In genomic region chr2:232886176-232886575, GRCh38 we compare ENCODE assay signal across 16 cellular contexts. TPM values are rescaled to one million over a fixed set of nuclear protein-coding genes. Genes with fewer than 3 reads are reported as not detected.
DNase-seq lines count a peak whose midpoint lies in the region; ATAC-seq, FAIRE-seq and TF ChIP-seq lines count a peak whose summit lies in the region.
"Had no signal": no experiment of that assay in that cellular context is flagged by ENCODE, and none has a peak within 500 bp of the region (broad histone marks: within the 10 kb centered on the region; RNA-seq: fewer than 3 reads in every experiment).

No MANE protein-coding gene starts in this region.

- no TSS peak for BruUV-seq in HepG2 (replicated peaks; lab: Mats Ljungman, UMichigan)

- no peak overlapping the region for H3K4me3 Mint-ChIP-seq in GM23338
- no peak overlapping the region for H3K4me3 Mint-ChIP-seq in activated CD4-positive, alpha-beta T cell treated with anti-CD3 and anti-CD28 coated beads, Interleukin-2, amount 10 ng/mL, durations not matched to agents 7 days and 5 days
- H3K4me3 Mint-ChIP-seq: CD8-positive, alpha-beta memory T cell had no signal

- 97% methylated on average over 11 of the region's 11 CpGs for WGBS in HepG2 (ENCODE audit: low lambda C conversion rate)

- H3F3A ChIP-seq in GM23338 (replicated peaks; ENCODE audit: low read depth) = no peaks in the 10 kb centered on the region; the same call in 1 of the 2 replicates

- in situ Hi-C loops in HepG2 (cut with HindIII; ENCODE audit: extremely low pct_ligation_motif_present, low pct_unique_long_range_greater_than_20kb) = no loop called here

- no peaks in the 10 kb centered on the region for H3K36me3 Mint-ChIP-seq in GM23338 (ENCODE audit: low read depth)
- H3K36me3 Mint-ChIP-seq in activated CD4-positive, alpha-beta T cell treated with anti-CD3 and anti-CD28 coated beads, Interleukin-2, amount 10 ng/mL, durations not matched to agents 7 days and 5 days (ENCODE audit: low read depth) = no peaks in the 10 kb centered on the region
- H3K36me3 Mint-ChIP-seq: CD8-positive, alpha-beta memory T cell had no signal

- H3K4me1 ChIP-seq in GM23338 (ENCODE audit: insufficient read depth) (peaks cover 6% of the 10 kb centered on the region; the same call in 1 of the 2 replicates), HepG2 (ENCODE audit: insufficient read depth, low read length) (peaks cover 4% of the 10 kb centered on the region; the same call in 1 of the 2 replicates)

- H3K27ac ChIP-seq in GM23338 (ENCODE audit: low read depth) (no peak overlapping the region), HepG2 (ENCODE audit: extremely low read length, insufficient read depth, low read length) (no peak overlapping the region)

- TF ChIP-seq CTCF in GM23338 (conservative IDR thresholded peaks at IDR 0.05; ENCODE audit: low read depth in 2 of 2) (no peak), HepG2 (CRISPR knock-in tag; IDR thresholded peaks at IDR 0.05) (no peak)

- intact Hi-C loops in HepG2 (cut with micrococcal nuclease; ENCODE audit: unreplicated experiment) = no loop called here
- intact Hi-C loops in posterior vena cava (cut with DNase I) = no loop called here

- no peaks in the 10 kb centered on the region for H3K9me3 ChIP-seq in HepG2 (ENCODE audit: low read length)

- H2AFZ ChIP-seq in GM23338 (no peak overlapping the region), HepG2 (ENCODE audit: low read length) (no peak overlapping the region)

- ATAC-seq in GM23338 (no peak), HepG2 (no peak)
- ATAC-seq: Panc1 had no signal

- H3K9me3 Mint-ChIP-seq in GM23338 = no peaks in the 10 kb centered on the region; the same call in 2 of the 3 replicates
- H3K9me3 Mint-ChIP-seq in activated CD4-positive, alpha-beta T cell treated with anti-CD3 and anti-CD28 coated beads, Interleukin-2, amount 10 ng/mL, durations not matched to agents 7 days and 5 days = no peaks in the 10 kb centered on the region
- H3K9me3 Mint-ChIP-seq: CD8-positive, alpha-beta memory T cell had no signal

- no peak for DNase-seq in GM23338 (ENCODE audit: low spot score)
- DNase-seq in HTR-8/SVneo (ENCODE audit: insufficient read length, low spot score) = no peak
- DNase-seq in HepG2 (ENCODE audit: low spot score) = no peak
- peak; percentile 50 for DNase-seq in posterior vena cava (ENCODE audit: low spot score)
- DNase-seq in SIG-M5 treated with dmso at 0.1 percent for 504 hours (lab: John Stamatoyannopoulos, UW; ENCODE audit: unreplicated experiment) = no peak
- no peak for DNase-seq in activated CD4-positive, alpha-beta T cell treated with anti-CD3 and anti-CD28 coated beads, Interleukin-2, amount 10 ng/mL, durations not matched to agents 7 days and 5 days
- DNase-seq in NCI-H1436 treated with DMSO at 0.1 percent for 48 hours (lab: John Stamatoyannopoulos, UW) = no peak
- DNase-seq: CD8-positive, alpha-beta memory T cell; GF-D8; MV-4-11; NCI-H1436; NCI-H2081; NCI-H510A treated with DMSO at 0.1 percent for 48 hours; SHP77 had no signal

- H3K27ac Mint-ChIP-seq in GM23338 = peak overlapping the region; percentile 17
- no peak overlapping the region for H3K27ac Mint-ChIP-seq in activated CD4-positive, alpha-beta T cell treated with anti-CD3 and anti-CD28 coated beads, Interleukin-2, amount 10 ng/mL, durations not matched to agents 7 days and 5 days
- H3K27ac Mint-ChIP-seq: CD8-positive, alpha-beta memory T cell had no signal

- FAIRE-seq in HTR-8/SVneo (lab: Jason Lieb, UNC) = peak; percentile 94
- FAIRE-seq in HepG2 (lab: Jason Lieb, UNC) = peak; percentile 64
- FAIRE-seq: H54 had no signal

- no peak overlapping the region for H3K9ac ChIP-seq in HepG2 (ENCODE audit: insufficient read depth, low read depth, low read length)

- H3K4me2 ChIP-seq in GM23338 = no peak overlapping the region
- H3K4me2 ChIP-seq in HepG2 (ENCODE audit: low read depth, low read length) = no peak overlapping the region

- CTCF ChIA-PET in HepG2 (lab: Yijun Ruan, JAX; ENCODE audit: low intra/inter-chr PET ratio, low total read pairs) = no interaction called here
- CTCF ChIA-PET in activated CD4-positive, alpha-beta T cell treated with anti-CD3 and anti-CD28 coated beads, Interleukin-2, amount 10 ng/mL, durations not matched to agents 7 days and 5 days (lab: Charles Lee) = no interaction called here

- H3K36me3 ChIP-seq in GM23338 (ENCODE audit: insufficient read depth) (no peaks in the 10 kb centered on the region), HepG2 (replicated peaks in 1 of 2; ENCODE audit: control insufficient read depth in 1 of 2, insufficient read depth in 2 of 2, low read length in 2 of 2) (peaks cover 11 to 33% of the 10 kb centered on the region in 2 experiments)

- POLR2A ChIA-PET in HepG2 (lab: Yijun Ruan, JAX) = no interaction called here
- POLR2A ChIA-PET in activated CD4-positive, alpha-beta T cell treated with anti-CD3 and anti-CD28 coated beads, Interleukin-2, amount 10 ng/mL, durations not matched to agents 7 days and 5 days (lab: Charles Lee) = no interaction called here

- TF ChIP-seq EP300 in HepG2 (IDR thresholded peaks at IDR 0.05; ENCODE audit: low read depth in 2 of 2, low read length in 2 of 2) (no peak), HepG2 (CRISPR knock-in tag; IDR thresholded peaks at IDR 0.05; ENCODE audit: borderline replicate concordance) (no peak)

- no peak overlapping the region for H3K4me3 ChIP-seq in GM23338
- no peak overlapping the region for H3K4me3 ChIP-seq in HepG2 (replicated peaks in 1 of 3; ENCODE audit: insufficient read depth in 1 of 3, low read depth in 2 of 3, low read length in 3 of 3)

- peaks cover 26% of the 10 kb centered on the region for H3K4me1 Mint-ChIP-seq in GM23338
- no peaks in the 10 kb centered on the region for H3K4me1 Mint-ChIP-seq in activated CD4-positive, alpha-beta T cell treated with anti-CD3 and anti-CD28 coated beads, Interleukin-2, amount 10 ng/mL, durations not matched to agents 7 days and 5 days
- H3K4me1 Mint-ChIP-seq: CD8-positive, alpha-beta memory T cell had no signal

- no peaks in the 10 kb centered on the region for H3K27me3 ChIP-seq in GM23338 (ENCODE audit: insufficient read depth)
- no peaks in the 10 kb centered on the region for H3K27me3 ChIP-seq in HepG2 (ENCODE audit: control insufficient read depth in 1 of 2, insufficient read depth in 2 of 2, low read length in 2 of 2)

- H3K9me2 ChIP-seq in GM23338 (ENCODE audit: insufficient read depth) = no peaks in the 10 kb centered on the region

- peaks cover 10% of the 10 kb centered on the region for H3K27me3 Mint-ChIP-seq in GM23338 (ENCODE audit: insufficient read depth, low read depth, poor library complexity)
- H3K27me3 Mint-ChIP-seq in activated CD4-positive, alpha-beta T cell treated with anti-CD3 and anti-CD28 coated beads, Interleukin-2, amount 10 ng/mL, durations not matched to agents 7 days and 5 days = no peaks in the 10 kb centered on the region

- no peak for TF ChIP-seq POLR2A in HepG2 (IDR thresholded peaks at IDR 0.05; ENCODE audit: insufficient read depth in 1 of 2, low read depth in 2 of 2, low read length in 2 of 2)

- TF ChIP-seq RAD21 in HepG2 (CRISPR knock-in tag; IDR thresholded peaks at IDR 0.05) = no peak

- H3K79me2 ChIP-seq in GM23338 (replicated peaks; ENCODE audit: insufficient read depth) (no peaks in the 10 kb centered on the region), HepG2 (ENCODE audit: insufficient read depth, low read length) (no peaks in the 10 kb centered on the region)

- no peaks in the 10 kb centered on the region for H4K20me1 ChIP-seq in GM23338 (replicated peaks; ENCODE audit: insufficient read depth)
- peaks cover under 1% of the 10 kb centered on the region; the same call in 1 of the 2 replicates for H4K20me1 ChIP-seq in HepG2 (ENCODE audit: insufficient read depth, low read length)

TF ChIP-seq in GM23338, 12 proteins besides CTCF, POLR2A, EP300 and RAD21 (continues in another document):
- TF ChIP-seq JUNB (IDR thresholded peaks at IDR 0.05; ENCODE audit: unreplicated experiment) = no peak
- no peak for TF ChIP-seq EZH2phosphoT487 (IDR thresholded peaks at IDR 0.05; ENCODE audit: unreplicated experiment)

TF ChIP-seq in HepG2, 621 proteins besides CTCF, POLR2A, EP300 and RAD21 (continues in another document):
- TF ChIP-seq ZNF557 (CRISPR knock-in tag; IDR thresholded peaks at IDR 0.05) (no peak), FOXA1 (IDR thresholded peaks at IDR 0.05) (peak; percentile 20; the same call in 1 of the 2 replicates), FOXA1 (CRISPR knock-in tag; IDR thresholded peaks at IDR 0.05) (no peak), ZNF672 (CRISPR knock-in tag; IDR thresholded peaks at IDR 0.05) (no peak), ARNT (IDR thresholded peaks at IDR 0.05) (0 out of 2 replicates have a peak, but pooled peaks have one; percentile 75), JUNB (CRISPR knock-in tag; IDR thresholded peaks at IDR 0.05; ENCODE audit: borderline replicate concordance) (0 out of 2 replicates have a peak, but pooled peaks have one; percentile 30)

RNA-seq across cellular contexts. Expression of gene SNORC, which starts 16.1 kb away (rescaled TPM):
- total RNA-seq in GM23338 (2014; rRNA removed; shearing (Covaris generic)) = 0.62 and 0.80 TPM in 2 replicates
- polyA plus RNA-seq in GM23338 (2016; fragmentation: Nextera tagmentation; extraction: Ambion mirVana) (1.6 and 1.9 TPM in 2 replicates), HepG2 (2011; rRNA removed) (59.1 and 62.9 TPM in 2 replicates)
- total RNA-seq in HepG2 (2016; rRNA removed; fragmentation: Illumina TruSeq; extraction: Trizol) (48.5 and 86.1 TPM in 2 replicates), posterior vena cava (under 1 TPM; 0.79 to 1.00 TPM)
- 64.6 and 82.7 TPM in 2 replicates for total RNA-seq in HepG2 (2016; cell fraction: cytosol; rRNA removed; fragmentation: Illumina TruSeq; extraction: Trizol; ENCODE audit: low read depth)
- 52.1 and 76.7 TPM in 2 replicates for total RNA-seq in HepG2 (2016; cell fraction: insoluble cytoplasmic fraction; rRNA removed; fragmentation: Illumina TruSeq; extraction: Trizol)
- 71.1 and 75.3 TPM in 2 replicates for total RNA-seq in HepG2 (2016; cell fraction: membrane; rRNA removed; fragmentation: Illumina TruSeq; extraction: Trizol)
- total RNA-seq in HepG2 (2016; cell fraction: nucleus; rRNA removed; fragmentation: Illumina TruSeq; extraction: Trizol) = 47.7 and 55.5 TPM in 2 replicates
- 45.6 and 94.4 TPM in 2 replicates for polyA plus RNA-seq in HepG2 (2011; cell fraction: cytosol; rRNA removed)
- polyA plus RNA-seq in HepG2 (2011; cell fraction: nucleus; rRNA removed) = 87.4 and 124 TPM in 2 replicates
- 42.0 and 51.4 TPM in 2 replicates for polyA plus RNA-seq in HepG2 (2012)
- polyA plus RNA-seq in HepG2 (2016; cell fraction: cytosol; fragmentation: Illumina TruSeq; extraction: Trizol; ENCODE audit: low read depth) = 125 and 134 TPM in 2 replicates
- 60.9 and 75.2 TPM in 2 replicates for polyA plus RNA-seq in HepG2 (2016; cell fraction: insoluble cytoplasmic fraction; fragmentation: Illumina TruSeq; extraction: Trizol; ENCODE audit: low read depth)
- polyA plus RNA-seq in HepG2 (2016; cell fraction: membrane; fragmentation: Illumina TruSeq; extraction: Trizol; ENCODE audit: low read depth) = 102 and 104 TPM in 2 replicates
- polyA plus RNA-seq in HepG2 (2016; cell fraction: nucleus; fragmentation: Illumina TruSeq; extraction: Trizol; ENCODE audit: insufficient read depth, low read depth) = 136 and 150 TPM in 2 replicates
- 5.3 and 89.5 TPM in 2 replicates for polyA minus RNA-seq in HepG2 (2011; rRNA and poly(A)+ RNA removed; ENCODE audit: low replicate concordance)
- polyA minus RNA-seq in HepG2 (2011; cell fraction: cytosol; rRNA and poly(A)+ RNA removed) = 57.5 and 73.7 TPM in 2 replicates
- 27.3 and 30.6 TPM in 2 replicates for polyA minus RNA-seq in HepG2 (2011; cell fraction: nucleus; rRNA and poly(A)+ RNA removed)
- 1 to 10 TPM in 1 of 2 experiments, under 1 TPM in 1; 0.97 to 1.1 TPM for total RNA-seq in activated CD4-positive, alpha-beta T cell treated with anti-CD3 and anti-CD28 coated beads, Interleukin-2, amount 10 ng/mL, durations not matched to agents 7 days and 5 days
- polyA plus RNA-seq: CD8-positive, alpha-beta memory T cell had no signal

Comparison
In these comparisons a context has a peak if more than half of its experiments do, and no peak if none do; other contexts are left out.
1. RNA of gene SNORC, which starts 16.1 kb away (total RNA-seq): 47.7 to 86.1 TPM in HepG2; 0.97 to 1.1 TPM in activated CD4-positive, alpha-beta T cell treated with anti-CD3 and anti-CD28 coated beads, Interleukin-2, amount 10 ng/mL, durations not matched to agents 7 days and 5 days, 0.79 to 1.00 TPM in posterior vena cava and 0.62 to 0.80 TPM in GM23338; every median in the first group is over 10 times any median in the second.